17 cellular contexts compared by ENCODE assay signal in the genomic region with DNA sequence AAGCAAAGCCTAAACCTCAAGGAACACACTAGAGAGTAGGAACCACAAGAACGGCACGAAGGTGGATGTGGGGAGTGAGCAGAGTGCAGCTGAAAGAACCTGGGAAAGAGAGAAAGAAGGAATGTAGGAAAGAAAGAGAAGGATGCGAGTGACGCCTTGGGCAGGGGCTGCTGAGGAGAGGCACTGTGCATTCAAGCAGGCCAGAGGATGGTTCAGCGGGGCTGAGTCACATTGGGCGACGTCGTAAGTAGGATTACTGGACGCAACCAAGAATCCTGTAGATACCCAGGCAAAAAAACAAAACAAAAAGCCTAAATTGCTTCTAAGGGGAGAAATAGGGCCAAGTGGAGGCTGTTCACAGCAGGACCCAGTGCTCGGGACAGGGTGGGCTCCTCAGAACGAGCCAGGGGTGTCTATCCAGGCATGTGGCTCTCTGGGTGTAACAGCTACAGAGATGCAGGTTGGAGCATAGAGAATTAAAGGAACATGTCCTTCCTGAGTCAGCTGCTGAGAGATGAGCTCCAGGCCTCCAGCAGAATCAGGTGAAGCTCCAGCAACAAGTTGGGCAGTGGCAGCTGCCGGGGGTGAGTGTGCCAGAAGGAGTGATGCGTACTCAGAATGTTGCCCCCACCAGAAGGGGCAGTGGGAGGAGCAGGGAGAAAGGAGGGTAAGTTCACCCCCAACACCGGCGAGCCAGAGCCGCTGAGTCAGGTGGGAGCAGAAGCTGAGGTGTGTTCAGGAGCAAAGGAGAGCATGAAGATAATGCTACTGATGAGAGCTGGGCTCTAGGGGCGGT. TPM values are rescaled to one million over a fixed set of nuclear protein-coding genes. Genes with fewer than 3 reads are reported as not detected.
DNase-seq lines count a peak whose midpoint lies in the region; ATAC-seq and TF ChIP-seq lines count a peak whose summit lies in the region.
"Had no signal": no experiment of that assay in that cellular context is flagged by ENCODE, and none has a peak within 500 bp of the region (broad histone marks: within the 10 kb centered on the region; RNA-seq: fewer than 3 reads in every experiment).

No MANE protein-coding gene starts in this region.

- no peak overlapping the region for H3K4me3 Mint-ChIP-seq in CD4-positive, CD25-positive, alpha-beta regulatory T cell
- H3K4me3 Mint-ChIP-seq in Calu3 (ENCODE audit: low read depth, unreplicated experiment) (no peak overlapping the region), brain (no peak overlapping the region)
- no peak overlapping the region for H3K4me3 Mint-ChIP-seq in naive thymus-derived CD4-positive, alpha-beta T cell

- no peak for DNase-seq in CD4-positive, CD25-positive, alpha-beta regulatory T cell
- DNase-seq in Calu3 (no peak), vagina (ENCODE audit: extremely low spot score in 2 of 2) (no peak)
- no peak for DNase-seq in naive thymus-derived CD4-positive, alpha-beta T cell
- DNase-seq in activated effector memory CD4-positive, alpha-beta T cell treated with Interleukin-2 at 50 U/mL for 16 hours: no peak
- DNase-seq: activated CD4-positive, alpha-beta T cell treated with anti-CD3 and anti-CD28 coated beads, Interleukin-2, amount 50 U/mL, for 4 hours; H7; hippocampal formation; mesendoderm; NCI-H2081; NCI-H510A treated with DMSO at 0.1 percent for 48 hours; retina; RPMI8226; stimulated activated CD4-positive, alpha-beta T cell treated with anti-CD3 and anti-CD28 coated beads, Interleukin-15, amount 100 ng/mL, for 24 hours; stimulated activated naive CD4-positive, alpha-beta T cell had no signal

- H3K27me3 Mint-ChIP-seq in CD4-positive, CD25-positive, alpha-beta regulatory T cell: no peaks in the 10 kb centered on the region
- H3K27me3 Mint-ChIP-seq in Calu3 (ENCODE audit: unreplicated experiment): no peaks in the 10 kb centered on the region
- H3K27me3 Mint-ChIP-seq in brain: no peaks in the 10 kb centered on the region
- no peaks in the 10 kb centered on the region for H3K27me3 Mint-ChIP-seq in naive thymus-derived CD4-positive, alpha-beta T cell

- TF ChIP-seq POLR2A in vagina (IDR thresholded peaks at IDR 0.05): no peak

- no peak for ATAC-seq in CD4-positive, CD25-positive, alpha-beta regulatory T cell (ENCODE audit: low read depth in 2 of 2)
- ATAC-seq in naive thymus-derived CD4-positive, alpha-beta T cell: no peak
- ATAC-seq in GM21529 (IDR thresholded peaks at IDR 0.05; ENCODE audit: unreplicated experiment): no peak

- H3K9me3 Mint-ChIP-seq in CD4-positive, CD25-positive, alpha-beta regulatory T cell: no peaks in the 10 kb centered on the region
- H3K9me3 Mint-ChIP-seq in Calu3 (ENCODE audit: low read depth, unreplicated experiment): no peaks in the 10 kb centered on the region
- no peaks in the 10 kb centered on the region for H3K9me3 Mint-ChIP-seq in brain
- no peaks in the 10 kb centered on the region for H3K9me3 Mint-ChIP-seq in naive thymus-derived CD4-positive, alpha-beta T cell

- no peaks in the 10 kb centered on the region for H3K27me3 ChIP-seq in CD4-positive, CD25-positive, alpha-beta regulatory T cell (ENCODE audit: control insufficient read depth, insufficient read depth, low read length)
- H3K27me3 ChIP-seq in naive thymus-derived CD4-positive, alpha-beta T cell (ENCODE audit: control insufficient read depth in 2 of 2, insufficient read depth in 2 of 2, low read length in 2 of 2): no peaks in the 10 kb centered on the region
- no peaks in the 10 kb centered on the region for H3K27me3 ChIP-seq in vagina

- CTCF ChIA-PET in Calu3 (lab: Charles Lee): no interaction called here
- CTCF ChIA-PET in naive thymus-derived CD4-positive, alpha-beta T cell (lab: Charles Lee): no interaction called here

- peak overlapping the region in 2 of 3 donors; percentile 50 to 83 for H3K27ac Mint-ChIP-seq in CD4-positive, CD25-positive, alpha-beta regulatory T cell
- H3K27ac Mint-ChIP-seq in Calu3 (ENCODE audit: unreplicated experiment): peak overlapping the region; percentile 74
- peak overlapping the region in 4 of 5 experiments; percentile 19 to 75 (median 61) for H3K27ac Mint-ChIP-seq in brain
- H3K27ac Mint-ChIP-seq in naive thymus-derived CD4-positive, alpha-beta T cell: peak overlapping the region in 6 of 9 donors; percentile 30 to 65 (median 44)

- no peak overlapping the region for H3K27ac ChIP-seq in CD4-positive, CD25-positive, alpha-beta regulatory T cell (ENCODE audit: insufficient read depth, low read length, poor library complexity, severe bottlenecking)
- no peak overlapping the region for H3K27ac ChIP-seq in naive thymus-derived CD4-positive, alpha-beta T cell (ENCODE audit: low read depth, low read length)
- no peak overlapping the region for H3K27ac ChIP-seq in vagina

- intact Hi-C loops in Calu3 (cut with micrococcal nuclease; ENCODE audit: unreplicated experiment) (no loop called here), vagina (cut with DNase I) (no loop called here)
- intact Hi-C loops in naive thymus-derived CD4-positive, alpha-beta T cell (cut with micrococcal nuclease): no loop called here

- BruUV-seq in Calu3 (replicated peaks; lab: Mats Ljungman, UMichigan): no TSS peak

- H3K9me3 ChIP-seq in CD4-positive, CD25-positive, alpha-beta regulatory T cell (ENCODE audit: control insufficient read depth in 2 of 2, low read length in 2 of 2): no peaks in the 10 kb centered on the region
- no peaks in the 10 kb centered on the region for H3K9me3 ChIP-seq in naive thymus-derived CD4-positive, alpha-beta T cell (ENCODE audit: control insufficient read depth in 2 of 3, low read length in 3 of 3)
- H3K9me3 ChIP-seq in vagina: no peaks in the 10 kb centered on the region

- no peak overlapping the region for H3K4me3 ChIP-seq in CD4-positive, CD25-positive, alpha-beta regulatory T cell (ENCODE audit: low read depth, low read length)
- H3K4me3 ChIP-seq in naive thymus-derived CD4-positive, alpha-beta T cell (ENCODE audit: low read length): no peak overlapping the region
- no peak overlapping the region for H3K4me3 ChIP-seq in vagina

- H3K36me3 Mint-ChIP-seq in CD4-positive, CD25-positive, alpha-beta regulatory T cell: peaks cover 45% of the 10 kb centered on the region
- peaks cover 48% of the 10 kb centered on the region for H3K36me3 Mint-ChIP-seq in Calu3 (ENCODE audit: insufficient read depth, unreplicated experiment)
- H3K36me3 Mint-ChIP-seq in brain: peaks cover 72% of the 10 kb centered on the region
- H3K36me3 Mint-ChIP-seq in naive thymus-derived CD4-positive, alpha-beta T cell: peaks cover 0 to 21% (median 7%) of the 10 kb centered on the region in 5 donors

- no peak for TF ChIP-seq CTCF in Calu3 (IDR thresholded peaks at IDR 0.05; ENCODE audit: unreplicated experiment)
- no peak for TF ChIP-seq CTCF in brain (conservative IDR thresholded peaks at IDR 0.05)
- TF ChIP-seq CTCF in vagina (IDR thresholded peaks at IDR 0.05): no peak

- H3K4me1 ChIP-seq in CD4-positive, CD25-positive, alpha-beta regulatory T cell (ENCODE audit: control insufficient read depth, insufficient read depth, low read length, poor library complexity, severe bottlenecking): no peaks in the 10 kb centered on the region
- H3K4me1 ChIP-seq in naive thymus-derived CD4-positive, alpha-beta T cell (ENCODE audit: control insufficient read depth in 2 of 2, insufficient read depth in 2 of 2, low read length in 2 of 2): no peaks in the 10 kb centered on the region
- no peaks in the 10 kb centered on the region for H3K4me1 ChIP-seq in vagina

- POLR2A ChIA-PET in naive thymus-derived CD4-positive, alpha-beta T cell (lab: Charles Lee): no interaction called here

- H3K36me3 ChIP-seq in CD4-positive, CD25-positive, alpha-beta regulatory T cell (ENCODE audit: control insufficient read depth, insufficient read depth, low read length): peaks cover 48% of the 10 kb centered on the region
- peaks cover 0 to 16% (median 0%) of the 10 kb centered on the region in 3 experiments for H3K36me3 ChIP-seq in naive thymus-derived CD4-positive, alpha-beta T cell (ENCODE audit: control insufficient read depth in 2 of 3, insufficient read depth in 3 of 3, low read length in 3 of 3)
- H3K36me3 ChIP-seq in vagina: peaks cover 0 to 3% of the 10 kb centered on the region in 2 donors

- peaks cover 0 to 8% (median 0%) of the 10 kb centered on the region in 4 donors for H3K4me1 Mint-ChIP-seq in CD4-positive, CD25-positive, alpha-beta regulatory T cell
- H3K4me1 Mint-ChIP-seq in Calu3 (ENCODE audit: low read depth, unreplicated experiment): no peaks in the 10 kb centered on the region
- H3K4me1 Mint-ChIP-seq in brain: no peaks in the 10 kb centered on the region
- peaks cover 0 to 2% (median 0%) of the 10 kb centered on the region in 7 donors for H3K4me1 Mint-ChIP-seq in naive thymus-derived CD4-positive, alpha-beta T cell

RNA-seq across cellular contexts. Expression of a gene that starts 38.6 kb away (rescaled TPM):
- 50.7 TPM for total RNA-seq in CD4-positive, CD25-positive, alpha-beta regulatory T cell
- polyA plus RNA-seq in CD4-positive, CD25-positive, alpha-beta regulatory T cell: 10 to 100 TPM; 20.2 to 30.5 (median 26.9) TPM
- total RNA-seq in Calu3 (2022) (29.9 and 30.4 TPM in 2 replicates), vagina (19.6 TPM)
- 57.1 TPM for polyA plus RNA-seq in brain (ENCODE audit: insufficient read depth, low read depth, low replicate concordance)
- 10 to 100 TPM; 32.7 to 50.1 (median 43.6) TPM for total RNA-seq in naive thymus-derived CD4-positive, alpha-beta T cell
- polyA plus RNA-seq in naive thymus-derived CD4-positive, alpha-beta T cell: 10 to 100 TPM; 29.2 to 41.1 TPM
